1 cellular context compared by ENCODE assay signal in the genomic region with DNA sequence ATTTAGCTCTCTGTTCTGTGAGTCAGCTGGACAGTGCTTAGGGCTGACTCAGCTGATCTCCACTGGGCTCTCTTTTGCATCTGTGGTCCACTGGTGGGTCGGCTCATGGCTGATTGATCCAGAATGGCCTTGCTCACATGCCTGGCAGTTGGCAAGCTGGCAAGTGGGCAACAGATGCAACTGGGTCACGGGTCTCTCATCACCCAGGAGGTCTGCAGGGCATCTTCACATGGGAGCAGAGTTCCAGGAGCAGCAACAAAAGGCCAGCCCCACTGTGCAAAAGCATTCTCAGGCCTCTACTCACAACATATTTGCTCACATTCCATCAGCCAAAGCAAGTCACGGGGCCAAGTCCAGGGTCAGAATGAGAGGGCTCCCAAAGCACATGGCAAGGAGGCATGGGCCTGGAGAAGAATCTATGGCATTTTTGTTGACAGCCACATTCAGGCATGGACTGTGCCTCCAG.
A peak's percentile ranks its signal among the peaks of the same experiment; 100 is the strongest.
TF ChIP-seq lines count a peak whose summit lies in the region.

No MANE protein-coding gene starts in this region.

TF ChIP-seq in HepG2, 621 proteins besides CTCF, POLR2A, EP300 and RAD21:
- TF ChIP-seq MED13 (CRISPR knock-in tag; IDR thresholded peaks at IDR 0.05) (no peak), FOXP1 (IDR thresholded peaks at IDR 0.05) (no peak), FOXP1 (CRISPR knock-in tag; IDR thresholded peaks at IDR 0.05) (no peak), ZFP91 (CRISPR knock-in tag; IDR thresholded peaks at IDR 0.05; ENCODE audit: borderline replicate concordance) (no peak), PTBP1 (IDR thresholded peaks at IDR 0.05; ENCODE audit: low read depth, low read length, poor library complexity, severe bottlenecking) (no peak), ZNF563 (CRISPR knock-in tag; IDR thresholded peaks at IDR 0.05) (no peak), ZNF775 (CRISPR knock-in tag; IDR thresholded peaks at IDR 0.05; ENCODE audit: borderline replicate concordance) (no peak), KDM3A (CRISPR knock-in tag; IDR thresholded peaks at IDR 0.05; ENCODE audit: low read depth) (no peak), ZFP62 (CRISPR knock-in tag; IDR thresholded peaks at IDR 0.05) (no peak), JDP2 (CRISPR knock-in tag; IDR thresholded peaks at IDR 0.05; ENCODE audit: borderline replicate concordance) (no peak), ZNF280D (CRISPR knock-in tag; IDR thresholded peaks at IDR 0.05) (no peak), HOXD1 (CRISPR knock-in tag; IDR thresholded peaks at IDR 0.05) (no peak), ZNF709 (CRISPR knock-in tag; IDR thresholded peaks at IDR 0.05) (no peak), MAFK (conservative IDR thresholded peaks at IDR 0.05 in 1 of 2, IDR thresholded peaks at IDR 0.05 in 1 of 2; ENCODE audit: low read length in 2 of 2) (peak; percentile 50 to 52), ZMYM3 (CRISPR knock-in tag; IDR thresholded peaks at IDR 0.05) (no peak), ARNT (IDR thresholded peaks at IDR 0.05) (no peak), SKI (IDR thresholded peaks at IDR 0.05; ENCODE audit: partially characterized antibody) (no peak), RFX1 (IDR thresholded peaks at IDR 0.05) (no peak), GRHL1 (CRISPR knock-in tag; conservative IDR thresholded peaks at IDR 0.05) (no peak), MAX (IDR thresholded peaks at IDR 0.05) (0 out of 2 replicates have a peak, but pooled peaks have one; percentile 36), HNF4A (CRISPR knock-in tag; IDR thresholded peaks at IDR 0.05) (0 out of 2 replicates have a peak, but pooled peaks have one; percentile 7), ATAD3A (CRISPR knock-in tag; IDR thresholded peaks at IDR 0.05) (no peak), MLLT10 (CRISPR knock-in tag; IDR thresholded peaks at IDR 0.05) (no peak), MAZ (IDR thresholded peaks at IDR 0.05; ENCODE audit: borderline replicate concordance, low read depth, low read length) (no peak), MAZ (CRISPR knock-in tag; IDR thresholded peaks at IDR 0.05; ENCODE audit: low read depth) (no peak), SP140L (CRISPR knock-in tag; IDR thresholded peaks at IDR 0.05; ENCODE audit: borderline replicate concordance) (no peak), POLR2AphosphoS2 (IDR thresholded peaks at IDR 0.05; ENCODE audit: low read depth, low read length) (no peak), MEIS1 (CRISPR knock-in tag; IDR thresholded peaks at IDR 0.05; ENCODE audit: borderline replicate concordance) (no peak), TEAD3 (CRISPR knock-in tag; optimal IDR thresholded peaks at IDR 0.05; ENCODE audit: borderline replicate concordance) (peak; percentile 65), RXRB (CRISPR knock-in tag; IDR thresholded peaks at IDR 0.05; ENCODE audit: borderline replicate concordance) (no peak), ZNF776 (CRISPR knock-in tag; IDR thresholded peaks at IDR 0.05) (no peak), KDM1A (CRISPR knock-in tag; IDR thresholded peaks at IDR 0.05) (no peak), SRF (IDR thresholded peaks at IDR 0.05; ENCODE audit: low read depth, low read length) (no peak), ZNF274 (CRISPR knock-in tag; IDR thresholded peaks at IDR 0.05) (no peak), ZNF629 (CRISPR knock-in tag; conservative IDR thresholded peaks at IDR 0.05) (no peak), MAFF (IDR thresholded peaks at IDR 0.05; ENCODE audit: low read depth, low read length) (0 out of 2 replicates have a peak, but pooled peaks have one; percentile 18), SP2 (CRISPR knock-in tag; IDR thresholded peaks at IDR 0.05) (no peak), HNRNPLL (IDR thresholded peaks at IDR 0.05; ENCODE audit: low read depth, low read length, poor library complexity, severe bottlenecking) (no peak), ZNF367 (CRISPR knock-in tag; IDR thresholded peaks at IDR 0.05; ENCODE audit: borderline replicate concordance) (no peak)
- TF ChIP-seq, protein P1, sequence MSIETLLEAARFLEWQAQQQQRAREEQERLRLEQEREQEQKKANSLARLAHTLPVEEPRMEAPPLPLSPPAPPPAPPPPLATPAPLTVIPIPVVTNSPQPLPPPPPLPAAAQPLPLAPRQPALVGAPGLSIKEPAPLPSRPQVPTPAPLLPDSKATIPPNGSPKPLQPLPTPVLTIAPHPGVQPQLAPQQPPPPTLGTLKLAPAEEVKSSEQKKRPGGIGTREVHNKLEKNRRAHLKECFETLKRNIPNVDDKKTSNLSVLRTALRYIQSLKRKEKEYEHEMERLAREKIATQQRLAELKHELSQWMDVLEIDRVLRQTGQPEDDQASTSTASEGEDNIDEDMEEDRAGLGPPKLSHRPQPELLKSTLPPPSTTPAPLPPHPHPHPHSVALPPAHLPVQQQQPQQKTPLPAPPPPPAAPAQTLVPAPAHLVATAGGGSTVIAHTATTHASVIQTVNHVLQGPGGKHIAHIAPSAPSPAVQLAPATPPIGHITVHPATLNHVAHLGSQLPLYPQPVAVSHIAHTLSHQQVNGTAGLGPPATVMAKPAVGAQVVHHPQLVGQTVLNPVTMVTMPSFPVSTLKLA (IDR thresholded peaks at IDR 0.05): peak; percentile 50
- TF ChIP-seq, protein P2, sequence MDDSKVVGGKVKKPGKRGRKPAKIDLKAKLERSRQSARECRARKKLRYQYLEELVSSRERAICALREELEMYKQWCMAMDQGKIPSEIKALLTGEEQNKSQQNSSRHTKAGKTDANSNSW (CRISPR knock-in tag; IDR thresholded peaks at IDR 0.05; ENCODE audit: borderline replicate concordance): no peak
- TF ChIP-seq, protein P3, sequence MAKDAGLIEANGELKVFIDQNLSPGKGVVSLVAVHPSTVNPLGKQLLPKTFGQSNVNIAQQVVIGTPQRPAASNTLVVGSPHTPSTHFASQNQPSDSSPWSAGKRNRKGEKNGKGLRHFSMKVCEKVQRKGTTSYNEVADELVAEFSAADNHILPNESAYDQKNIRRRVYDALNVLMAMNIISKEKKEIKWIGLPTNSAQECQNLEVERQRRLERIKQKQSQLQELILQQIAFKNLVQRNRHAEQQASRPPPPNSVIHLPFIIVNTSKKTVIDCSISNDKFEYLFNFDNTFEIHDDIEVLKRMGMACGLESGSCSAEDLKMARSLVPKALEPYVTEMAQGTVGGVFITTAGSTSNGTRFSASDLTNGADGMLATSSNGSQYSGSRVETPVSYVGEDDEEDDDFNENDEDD (CRISPR knock-in tag; IDR thresholded peaks at IDR 0.05; ENCODE audit: borderline replicate concordance): no peak
- TF ChIP-seq, protein P4, sequence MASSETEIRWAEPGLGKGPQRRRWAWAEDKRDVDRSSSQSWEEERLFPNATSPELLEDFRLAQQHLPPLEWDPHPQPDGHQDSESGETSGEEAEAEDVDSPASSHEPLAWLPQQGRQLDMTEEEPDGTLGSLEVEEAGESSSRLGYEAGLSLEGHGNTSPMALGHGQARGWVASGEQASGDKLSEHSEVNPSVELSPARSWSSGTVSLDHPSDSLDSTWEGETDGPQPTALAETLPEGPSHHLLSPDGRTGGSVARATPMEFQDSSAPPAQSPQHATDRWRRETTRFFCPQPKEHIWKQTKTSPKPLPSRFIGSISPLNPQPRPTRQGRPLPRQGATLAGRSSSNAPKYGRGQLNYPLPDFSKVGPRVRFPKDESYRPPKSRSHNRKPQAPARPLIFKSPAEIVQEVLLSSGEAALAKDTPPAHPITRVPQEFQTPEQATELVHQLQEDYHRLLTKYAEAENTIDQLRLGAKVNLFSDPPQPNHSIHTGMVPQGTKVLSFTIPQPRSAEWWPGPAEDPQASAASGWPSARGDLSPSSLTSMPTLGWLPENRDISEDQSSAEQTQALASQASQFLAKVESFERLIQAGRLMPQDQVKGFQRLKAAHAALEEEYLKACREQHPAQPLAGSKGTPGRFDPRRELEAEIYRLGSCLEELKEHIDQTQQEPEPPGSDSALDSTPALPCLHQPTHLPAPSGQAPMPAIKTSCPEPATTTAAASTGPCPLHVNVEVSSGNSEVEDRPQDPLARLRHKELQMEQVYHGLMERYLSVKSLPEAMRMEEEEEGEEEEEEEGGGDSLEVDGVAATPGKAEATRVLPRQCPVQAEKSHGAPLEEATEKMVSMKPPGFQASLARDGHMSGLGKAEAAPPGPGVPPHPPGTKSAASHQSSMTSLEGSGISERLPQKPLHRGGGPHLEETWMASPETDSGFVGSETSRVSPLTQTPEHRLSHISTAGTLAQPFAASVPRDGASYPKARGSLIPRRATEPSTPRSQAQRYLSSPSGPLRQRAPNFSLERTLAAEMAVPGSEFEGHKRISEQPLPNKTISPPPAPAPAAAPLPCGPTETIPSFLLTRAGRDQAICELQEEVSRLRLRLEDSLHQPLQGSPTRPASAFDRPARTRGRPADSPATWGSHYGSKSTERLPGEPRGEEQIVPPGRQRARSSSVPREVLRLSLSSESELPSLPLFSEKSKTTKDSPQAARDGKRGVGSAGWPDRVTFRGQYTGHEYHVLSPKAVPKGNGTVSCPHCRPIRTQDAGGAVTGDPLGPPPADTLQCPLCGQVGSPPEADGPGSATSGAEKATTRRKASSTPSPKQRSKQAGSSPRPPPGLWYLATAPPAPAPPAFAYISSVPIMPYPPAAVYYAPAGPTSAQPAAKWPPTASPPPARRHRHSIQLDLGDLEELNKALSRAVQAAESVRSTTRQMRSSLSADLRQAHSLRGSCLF (CRISPR knock-in tag; IDR thresholded peaks at IDR 0.05; ENCODE audit: borderline replicate concordance): no peak
- TF ChIP-seq, protein P5, sequence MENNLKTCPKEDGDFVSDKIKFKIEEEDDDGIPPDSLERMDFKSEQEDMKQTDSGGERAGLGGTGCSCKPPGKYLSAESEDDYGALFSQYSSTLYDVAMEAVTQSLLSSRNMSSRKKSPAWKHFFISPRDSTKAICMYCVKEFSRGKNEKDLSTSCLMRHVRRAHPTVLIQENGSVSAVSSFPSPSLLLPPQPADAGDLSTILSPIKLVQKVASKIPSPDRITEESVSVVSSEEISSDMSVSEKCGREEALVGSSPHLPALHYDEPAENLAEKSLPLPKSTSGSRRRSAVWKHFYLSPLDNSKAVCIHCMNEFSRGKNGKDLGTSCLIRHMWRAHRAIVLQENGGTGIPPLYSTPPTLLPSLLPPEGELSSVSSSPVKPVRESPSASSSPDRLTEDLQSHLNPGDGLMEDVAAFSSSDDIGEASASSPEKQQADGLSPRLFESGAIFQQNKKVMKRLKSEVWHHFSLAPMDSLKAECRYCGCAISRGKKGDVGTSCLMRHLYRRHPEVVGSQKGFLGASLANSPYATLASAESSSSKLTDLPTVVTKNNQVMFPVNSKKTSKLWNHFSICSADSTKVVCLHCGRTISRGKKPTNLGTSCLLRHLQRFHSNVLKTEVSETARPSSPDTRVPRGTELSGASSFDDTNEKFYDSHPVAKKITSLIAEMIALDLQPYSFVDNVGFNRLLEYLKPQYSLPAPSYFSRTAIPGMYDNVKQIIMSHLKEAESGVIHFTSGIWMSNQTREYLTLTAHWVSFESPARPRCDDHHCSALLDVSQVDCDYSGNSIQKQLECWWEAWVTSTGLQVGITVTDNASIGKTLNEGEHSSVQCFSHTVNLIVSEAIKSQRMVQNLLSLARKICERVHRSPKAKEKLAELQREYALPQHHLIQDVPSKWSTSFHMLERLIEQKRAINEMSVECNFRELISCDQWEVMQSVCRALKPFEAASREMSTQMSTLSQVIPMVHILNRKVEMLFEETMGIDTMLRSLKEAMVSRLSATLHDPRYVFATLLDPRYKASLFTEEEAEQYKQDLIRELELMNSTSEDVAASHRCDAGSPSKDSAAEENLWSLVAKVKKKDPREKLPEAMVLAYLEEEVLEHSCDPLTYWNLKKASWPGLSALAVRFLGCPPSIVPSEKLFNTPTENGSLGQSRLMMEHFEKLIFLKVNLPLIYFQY (CRISPR knock-in tag; IDR thresholded peaks at IDR 0.05; ENCODE audit: borderline replicate concordance): no peak
